ENCODE assay signal across 10 cellular contexts in genomic region chr1:15260418-15261154, GRCh38. TPM values are rescaled to one million over a fixed set of nuclear protein-coding genes. Genes with fewer than 3 reads are reported as not detected.
DNase-seq lines count a peak whose midpoint lies in the region; ATAC-seq, FAIRE-seq and TF ChIP-seq lines count a peak whose summit lies in the region.
"Had no signal": no experiment of that assay in that cellular context is flagged by ENCODE, and none has a peak within 500 bp of the region (broad histone marks: within the 10 kb centered on the region; RNA-seq: fewer than 3 reads in every experiment).

No MANE protein-coding gene starts in this region.

- no peak overlapping the region for H2AFZ ChIP-seq in mammary epithelial cell (ENCODE audit: low read depth, low read length)

- no peaks in the 10 kb centered on the region for H3K27me3 ChIP-seq in BLaER1
- H3K27me3 ChIP-seq in MG63 = 0 out of 2 replicates have a peak, but pooled peaks cover 7% of the 10 kb centered on the region
- H3K27me3 ChIP-seq in mammary epithelial cell (ENCODE audit: insufficient read depth, low read length) = no peaks in the 10 kb centered on the region
- no peaks in the 10 kb centered on the region for H3K27me3 ChIP-seq in lower lobe of right lung (ENCODE audit: low read depth)
- H3K27me3 ChIP-seq in small intestine (ENCODE audit: control insufficient read depth in 2 of 2, insufficient read depth in 2 of 2, low read length in 2 of 2) = no peaks in the 10 kb centered on the region

- H4K20me1 ChIP-seq in BLaER1 (no peaks in the 10 kb centered on the region), mammary epithelial cell (ENCODE audit: insufficient read depth, low read length) (no peaks in the 10 kb centered on the region)

- WGBS in mammary epithelial cell (ENCODE audit: low coverage, missing lambda C conversion rate) = 82% methylated on average over 9 of the region's 12 CpGs
- WGBS in small intestine, 3 donors = 66 to 81% (median 73%) methylated on average over 12 of the region's 12 CpGs

- ATAC-seq in lower lobe of right lung = peak in 1 of 2 donors; percentile 4

- H3K27ac ChIP-seq in BLaER1 (no peak overlapping the region), mammary epithelial cell (ENCODE audit: insufficient read depth, low read depth, low read length) (no peak overlapping the region), lower lobe of right lung (peak overlapping the region; percentile 73), small intestine (ENCODE audit: low read depth in 1 of 2, low read length in 1 of 2) (peak overlapping the region in 1 of 2 donors; percentile 81)

- H3K9me3 ChIP-seq in BLaER1 = peaks cover 7% of the 10 kb centered on the region; the same call in 1 of the 2 replicates
- H3K9me3 ChIP-seq in MG63 = peaks cover 1% of the 10 kb centered on the region; the same call in 1 of the 2 replicates
- no peaks in the 10 kb centered on the region for H3K9me3 ChIP-seq in mammary epithelial cell (replicated peaks; ENCODE audit: insufficient read depth, low read length)
- peaks cover 4% of the 10 kb centered on the region for H3K9me3 ChIP-seq in lower lobe of right lung
- no peaks in the 10 kb centered on the region for H3K9me3 ChIP-seq in small intestine (ENCODE audit: control insufficient read depth, low read depth)

- H3K9ac ChIP-seq in BLaER1 = no peak overlapping the region
- H3K9ac ChIP-seq in mammary epithelial cell (ENCODE audit: insufficient read depth, low read length) = no peak overlapping the region

- dilution Hi-C loops in mammary epithelial cell (cut with HindIII; ENCODE audit: low sequenced_read_pairs) = no loop called here

- no TSS peak for BruUV-seq in mammary epithelial cell (replicated peaks; lab: Mats Ljungman, UMichigan)

- TF ChIP-seq CTCF in mammary epithelial cell (conservative IDR thresholded peaks at IDR 0.05 in 1 of 2, IDR thresholded peaks at IDR 0.05 in 1 of 2; ENCODE audit: extremely low read depth in 1 of 2, insufficient read depth in 1 of 2, low read depth in 1 of 2, low read length in 2 of 2) = no peak
- no peak for TF ChIP-seq CTCF in lower lobe of right lung (IDR thresholded peaks at IDR 0.05)

- H3K4me2 ChIP-seq in BLaER1 (peak overlapping the region; percentile 44), mammary epithelial cell (ENCODE audit: insufficient read depth, low read depth, low read length) (no peak overlapping the region)

- no peak for FAIRE-seq in small intestine (lab: Jason Lieb, UNC)
- FAIRE-seq: TTC549 had no signal

- CTCF ChIA-PET in mammary epithelial cell (lab: Charles Lee; ENCODE audit: low non-redundant PET) = no interaction called here

- H3K4me3 ChIP-seq in BLaER1 (no peak overlapping the region), MG63 (no peak overlapping the region), mammary epithelial cell (replicated peaks in 1 of 3; ENCODE audit: insufficient read depth in 1 of 3, low read depth in 2 of 3, low read length in 3 of 3) (no peak overlapping the region), lower lobe of right lung (peak overlapping the region; percentile 29), small intestine (ENCODE audit: low read depth in 1 of 2, low read length in 2 of 2) (no peak overlapping the region)

- H3K36me3 ChIP-seq in BLaER1 = no peaks in the 10 kb centered on the region
- no peaks in the 10 kb centered on the region for H3K36me3 ChIP-seq in MG63
- H3K36me3 ChIP-seq in mammary epithelial cell (ENCODE audit: insufficient read depth, low read length) = no peaks in the 10 kb centered on the region
- no peaks in the 10 kb centered on the region for H3K36me3 ChIP-seq in lower lobe of right lung
- no peaks in the 10 kb centered on the region for H3K36me3 ChIP-seq in small intestine (ENCODE audit: control insufficient read depth in 2 of 2, insufficient read depth in 2 of 2, low read length in 2 of 2)

- H3K79me2 ChIP-seq in mammary epithelial cell (ENCODE audit: insufficient read depth, low read length) = no peaks in the 10 kb centered on the region

- H3K4me1 ChIP-seq in BLaER1 (peaks cover 34% of the 10 kb centered on the region), mammary epithelial cell (ENCODE audit: insufficient read depth, low read length) (no peaks in the 10 kb centered on the region), lower lobe of right lung (peaks cover 55% of the 10 kb centered on the region), small intestine (ENCODE audit: control insufficient read depth in 2 of 2, insufficient read depth in 1 of 2, low read depth in 1 of 2, low read length in 1 of 2) (peaks cover 0 to 6% of the 10 kb centered on the region in 2 donors)

- intact Hi-C loops in mammary epithelial cell (cut with micrococcal nuclease) (no loop called here), lower lobe of right lung (cut with DNase I) (no loop called here)

- DNase-seq in MG63 (peak; percentile 61), mammary epithelial cell (peak; percentile 66), lower lobe of right lung (no peak), small intestine (no peak), DMS79 (lab: John Stamatoyannopoulos, UW) (no peak), GM03348 (ENCODE audit: low spot score) (no peak), NCI-H774 (lab: John Stamatoyannopoulos, UW) (no peak)
- DNase-seq: NCI-H2171 treated with DMSO at 0.1 percent for 48 hours had no signal

- in situ Hi-C loops in mammary epithelial cell (cut with MboI; ENCODE audit: low sequenced_read_pairs in 2 of 2) = no loop called here

RNA-seq across cellular contexts. Expression of gene FHAD1, which starts 13.6 kb away (rescaled TPM):
- 0.33 and 1.1 TPM in 2 replicates for total RNA-seq in MG63 (2014; rRNA removed; shearing (Covaris generic); ENCODE audit: low replicate concordance)
- under 1 TPM; 0.12 to 0.33 TPM for total RNA-seq in mammary epithelial cell
- polyA plus RNA-seq in mammary epithelial cell = 0.03 TPM
- polyA minus RNA-seq in mammary epithelial cell = not detected
- 14.3 TPM for total RNA-seq in lower lobe of right lung
- under 1 TPM; 0.22 to 0.45 (median 0.27) TPM for polyA plus RNA-seq in small intestine

Comparison
In these comparisons a context has a peak if more than half of its experiments do, and no peak if none do; other contexts are left out.
1. DNase-seq: peak in MG63 (single experiment) and mammary epithelial cell (single experiment); none in lower lobe of right lung (single experiment), small intestine (single experiment), DMS79 (single experiment), GM03348 (single experiment) and NCI-H774 (single experiment).